ENCODE assay signal across 8 cellular contexts in the genomic region with DNA sequence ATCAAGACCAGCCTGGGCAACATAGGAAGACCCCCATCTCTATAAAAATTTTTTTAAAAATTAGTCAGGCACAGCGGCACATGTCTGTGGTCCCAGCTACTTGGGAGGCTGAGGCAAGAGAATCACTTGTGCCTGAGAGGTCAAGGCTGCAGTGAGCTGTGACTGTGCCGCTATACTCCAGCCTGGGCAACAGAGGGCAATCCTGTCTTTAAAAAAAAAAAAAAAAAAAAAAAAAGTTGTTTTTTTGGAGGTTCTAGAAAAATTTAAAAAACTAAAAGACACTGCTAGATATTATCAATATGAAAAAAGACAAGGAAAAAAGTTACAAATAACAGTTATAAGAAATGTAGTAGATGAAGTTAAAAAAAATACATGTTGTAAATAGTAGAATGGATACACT. TPM values are rescaled to one million over a fixed set of nuclear protein-coding genes. Genes with fewer than 3 reads are reported as not detected.
DNase-seq lines count a peak whose midpoint lies in the region; TF ChIP-seq lines count a peak whose summit lies in the region.

No MANE protein-coding gene starts in this region.

- H2AFZ ChIP-seq in OCI-LY7 (ENCODE audit: low read length) (no peak overlapping the region), fibroblast of lung (ENCODE audit: low read length) (no peak overlapping the region)

- TF ChIP-seq CTCF in OCI-LY7 (conservative IDR thresholded peaks at IDR 0.05; ENCODE audit: low read length): peak; percentile 56
- peak; percentile 35 to 37 for TF ChIP-seq CTCF in fibroblast of lung (conservative IDR thresholded peaks at IDR 0.05 in 1 of 2, IDR thresholded peaks at IDR 0.05 in 1 of 2; ENCODE audit: low read depth in 1 of 2, low read length in 2 of 2)
- TF ChIP-seq CTCF in uterus (IDR thresholded peaks at IDR 0.05): no peak

- H4K20me1 ChIP-seq in OCI-LY7 (ENCODE audit: insufficient read depth, low read length) (0 out of 2 replicates have a peak, but pooled peaks cover 3% of the 10 kb centered on the region), fibroblast of lung (ENCODE audit: control insufficient read depth, extremely low read depth, insufficient read depth, low read length) (no peaks in the 10 kb centered on the region)

- POLR2A ChIA-PET in OCI-LY7 (lab: Charles Lee): no interaction called here

- BruUV-seq in OCI-LY7 (replicated peaks; lab: Mats Ljungman, UMichigan): no TSS peak

- H3K4me1 ChIP-seq in OCI-LY7 (ENCODE audit: insufficient read depth, low read length, poor library complexity, severe bottlenecking) (no peaks in the 10 kb centered on the region), fibroblast of lung (ENCODE audit: control insufficient read depth, extremely low read depth, insufficient read depth, low read length) (no peaks in the 10 kb centered on the region), uterus (no peaks in the 10 kb centered on the region)

- H3K36me3 ChIP-seq in OCI-LY7 (ENCODE audit: insufficient read depth, low read length) (no peaks in the 10 kb centered on the region), fibroblast of lung (ENCODE audit: control insufficient read depth, insufficient read depth, low read length) (no peaks in the 10 kb centered on the region), uterus (no peaks in the 10 kb centered on the region)

- no peaks in the 10 kb centered on the region for H3K9me3 ChIP-seq in OCI-LY7 (ENCODE audit: low read length)
- H3K9me3 ChIP-seq in fibroblast of lung (ENCODE audit: control insufficient read depth, insufficient read depth, low read depth, low read length): no peaks in the 10 kb centered on the region
- no peaks in the 10 kb centered on the region for H3K9me3 ChIP-seq in uterus

- no peak overlapping the region for H3K4me2 ChIP-seq in OCI-LY7 (ENCODE audit: low read length)
- H3K4me2 ChIP-seq in fibroblast of lung (ENCODE audit: extremely low read depth, insufficient read depth, low read length): no peak overlapping the region

- H3K27me3 ChIP-seq in fibroblast of lung (ENCODE audit: control insufficient read depth, insufficient read depth, low read length): no peaks in the 10 kb centered on the region
- no peaks in the 10 kb centered on the region for H3K27me3 ChIP-seq in uterus

- H3K27ac ChIP-seq in OCI-LY7 (ENCODE audit: low read depth, low read length, poor library complexity, severe bottlenecking) (no peak overlapping the region), fibroblast of lung (ENCODE audit: insufficient read depth, low read length) (no peak overlapping the region), uterus (no peak overlapping the region), substantia nigra (ENCODE audit: low read depth, low read length, poor library complexity, severe bottlenecking) (no peak overlapping the region)

- no peak overlapping the region for H3K4me3 ChIP-seq in OCI-LY7 (ENCODE audit: low read depth, low read length, poor library complexity, severe bottlenecking)
- no peak overlapping the region for H3K4me3 ChIP-seq in fibroblast of lung (replicated peaks in 1 of 4; ENCODE audit: control extremely low read depth in 1 of 4, insufficient read depth in 1 of 4, low read depth in 3 of 4, low read length in 4 of 4)
- H3K4me3 ChIP-seq in uterus: no peak overlapping the region

- in situ Hi-C loops in ACHN (cut with HindIII; ENCODE audit: low pct_ligation_motif_present, low pct_unique_long_range_greater_than_20kb, low sequenced_read_pairs): no loop called here

- CTCF ChIA-PET in OCI-LY7 (lab: Charles Lee; ENCODE audit: unreplicated experiment): interaction anchor here (0.6 kb wide), 1 partner anchor 1544 kb away, joined by 3 read pairs; no protein-coding TSS in a partner anchor

- no peak for TF ChIP-seq POLR2A in uterus (IDR thresholded peaks at IDR 0.05)

- intact Hi-C loops in OCI-LY7 (cut with micrococcal nuclease; ENCODE audit: unreplicated experiment) (loop anchor here (10.0 kb wide), 1 partner anchor 409 kb away; the partner anchor contains the start of gene REV1), uterus (cut with DNase I; ENCODE audit: low total_unique reads) (no loop called here)

- H3K79me2 ChIP-seq in OCI-LY7 (ENCODE audit: insufficient read depth, low read depth, low read length): no peaks in the 10 kb centered on the region
- H3K79me2 ChIP-seq in fibroblast of lung (ENCODE audit: control insufficient read depth, insufficient read depth, low read length): no peaks in the 10 kb centered on the region

- H3K9me2 ChIP-seq in OCI-LY7 (ENCODE audit: insufficient read depth, low read length): no peaks in the 10 kb centered on the region

- DNase-seq in ACHN (peak; percentile 56), GF-D8 (lab: John Stamatoyannopoulos, UW) (peak; percentile 14), OCI-LY7 (ENCODE audit: low spot score) (peak; percentile 16), fibroblast of lung (ENCODE audit: low read depth in 2 of 2) (peak in 1 of 2 donors; percentile 9), uterus (no peak), NCI-H187 treated with DMSO at 0.1 percent for 48 hours (lab: John Stamatoyannopoulos, UW) (no peak), substantia nigra (lab: John Stamatoyannopoulos, UW) (no peak), COLO668 (lab: John Stamatoyannopoulos, UW; ENCODE audit: unreplicated experiment) (no peak)

- H3K9ac ChIP-seq in fibroblast of lung (ENCODE audit: insufficient read depth, low read length): no peak overlapping the region

RNA-seq across cellular contexts. Expression of gene C2orf15, which starts 56.1 kb away (rescaled TPM):
- 0.25 and 0.31 TPM in 2 replicates for total RNA-seq in OCI-LY7 (2014; rRNA removed; shearing (Covaris generic))
- total RNA-seq in OCI-LY7 (2022) (1.3 and 2.1 TPM in 2 replicates), fibroblast of lung (under 0.01 TPM in 1 of 2 replicates, not detected in the other), uterus (1 to 10 TPM in 2 of 4 donors, not detected in 2; 1.6 to 2.8 TPM)
- polyA plus RNA-seq in fibroblast of lung: 0.07 and 0.09 TPM in 2 replicates
- polyA plus RNA-seq in fibroblast of lung (2012): 0.09 and 0.13 TPM in 2 replicates
- polyA minus RNA-seq in fibroblast of lung (ENCODE audit: low replicate concordance): not detected in 2 replicates

Comparison
In these comparisons a context has a peak if more than half of its experiments do, and no peak if none do; other contexts are left out.
1. DNase-seq: peak in ACHN (single experiment), GF-D8 (single experiment) and OCI-LY7 (single experiment); none in uterus (0 of 2), NCI-H187 treated with DMSO at 0.1 percent for 48 hours (single experiment), substantia nigra (0 of 49) and COLO668 (single experiment).
2. CTCF ChIP-seq: peak in OCI-LY7 (single experiment) and fibroblast of lung (2 of 2); none in uterus (0 of 4).